In the genomic region with DNA sequence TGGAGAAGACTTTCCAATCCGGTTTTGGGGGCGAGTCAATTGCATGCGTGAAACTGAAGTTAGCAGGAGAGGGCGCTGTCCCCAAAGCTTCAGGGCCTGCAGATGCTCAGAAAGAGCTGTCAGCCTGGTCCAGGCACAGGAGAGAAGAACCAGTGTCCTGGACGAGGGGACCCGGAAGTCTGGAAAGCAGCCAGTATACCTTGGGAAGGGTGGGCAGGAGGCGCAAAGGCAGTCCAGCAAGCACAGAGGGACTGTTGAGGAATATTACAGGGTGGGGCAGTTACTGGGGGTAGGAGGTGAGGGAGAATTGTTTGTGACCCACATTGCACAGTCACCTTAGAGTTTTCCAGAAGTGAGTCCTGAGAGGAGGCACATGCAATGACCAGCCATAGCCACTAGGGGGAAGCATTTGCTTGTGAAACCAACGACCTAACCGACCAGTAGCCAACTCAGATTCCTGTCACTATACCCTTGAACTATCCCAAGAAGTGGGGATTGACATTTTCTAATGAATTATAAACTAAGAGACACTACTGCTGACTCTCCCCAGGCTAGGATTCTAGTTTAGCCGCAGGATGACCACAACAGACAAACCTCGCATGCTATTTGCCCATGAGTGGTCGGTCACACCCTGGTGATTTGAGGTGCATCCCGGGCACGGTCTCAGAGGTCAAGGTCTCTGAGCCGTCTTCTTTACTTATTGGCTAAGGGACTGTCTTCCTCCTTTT, we compare ENCODE assay signal across 8 cellular contexts.
DNase-seq lines count a peak whose midpoint lies in the region; ATAC-seq lines count a peak whose summit lies in the region.

No MANE protein-coding gene starts in this region.

- no peaks in the 10 kb centered on the region for H3K36me3 Mint-ChIP-seq in effector memory CD8-positive, alpha-beta T cell (ENCODE audit: insufficient read depth)

- no peaks in the 10 kb centered on the region for H3K36me3 ChIP-seq in mesendoderm (ENCODE audit: control insufficient read depth, insufficient read depth, low read length)

- no peak overlapping the region for H3K18ac ChIP-seq in mesendoderm (ENCODE audit: low read length)

- H2BK120ac ChIP-seq in mesendoderm (ENCODE audit: low read depth, low read length), result no peak overlapping the region

- H3K23ac ChIP-seq in mesendoderm (ENCODE audit: low read length), result no peak overlapping the region

- no peaks in the 10 kb centered on the region for H3K79me2 ChIP-seq in mesendoderm (ENCODE audit: control insufficient read depth, insufficient read depth, low read length)

- H3K9ac ChIP-seq in mesendoderm (ENCODE audit: low read length), result peak overlapping the region; percentile 6

- peak overlapping the region; percentile 65 for H3K56ac ChIP-seq in mesendoderm (ENCODE audit: low read length)

- no peak overlapping the region for H2AK5ac ChIP-seq in mesendoderm (ENCODE audit: low read length)

- no peak overlapping the region for H3K4ac ChIP-seq in mesendoderm (ENCODE audit: low read depth, low read length)

- H3K4me1 Mint-ChIP-seq in effector memory CD8-positive, alpha-beta T cell (ENCODE audit: low read depth in 2 of 2), result no peaks in the 10 kb centered on the region

- ATAC-seq in GM19324 (IDR thresholded peaks at IDR 0.05; ENCODE audit: low FRiP score, unreplicated experiment) (peak; percentile 75), HG03378 (IDR thresholded peaks at IDR 0.05; ENCODE audit: unreplicated experiment) (peak; percentile 89)
- peak; percentile 35 for ATAC-seq in effector memory CD8-positive, alpha-beta T cell (replicated peaks)

- no peak overlapping the region for H3K4me3 ChIP-seq in mesendoderm (ENCODE audit: low read length)

- H3K4me1 ChIP-seq in mesendoderm (ENCODE audit: control insufficient read depth, low read depth, low read length), result no peaks in the 10 kb centered on the region

- H2BK5ac ChIP-seq in mesendoderm (ENCODE audit: low read length), result no peak overlapping the region

- no peak overlapping the region for H2BK15ac ChIP-seq in mesendoderm (replicated peaks; ENCODE audit: low read depth)

- H4K5ac ChIP-seq in mesendoderm (ENCODE audit: low read length), result no peak overlapping the region

- no peaks in the 10 kb centered on the region for H3K27me3 Mint-ChIP-seq in effector memory CD8-positive, alpha-beta T cell

- H3K27ac ChIP-seq in mesendoderm (ENCODE audit: low read depth, low read length), result no peak overlapping the region

- H3K4me2 ChIP-seq in mesendoderm (ENCODE audit: low read length), result no peak overlapping the region

- H3K79me1 ChIP-seq in mesendoderm (ENCODE audit: low read length), result no peaks in the 10 kb centered on the region

- WGBS in mesendoderm (ENCODE audit: extremely low coverage, insufficient coverage, low lambda C conversion rate), result no CpG with 5 or more reads among the region's 15 CpGs

- H3K4me3 Mint-ChIP-seq in effector memory CD8-positive, alpha-beta T cell, result no peak overlapping the region

- H3K27me3 ChIP-seq in mesendoderm (ENCODE audit: insufficient read depth, low read length, poor library complexity), result no peaks in the 10 kb centered on the region

- DNase-seq in CD1c-positive myeloid dendritic cell (ENCODE audit: extremely low spot score) (peak; percentile 67), NCI-H460 (ENCODE audit: extremely low read depth, low read depth) (peak; percentile 80), mesendoderm (peak; percentile 88)
- peak; percentile 47 to 50 for DNase-seq in activated CD4-positive, alpha-beta T cell treated with anti-CD3 and anti-CD28 coated beads, Interleukin-2, amount 50 U/mL, for 4 hours
- peak; percentile 34 to 41 (median 38) for DNase-seq in effector memory CD8-positive, alpha-beta T cell
- DNase-seq in stimulated activated CD8-positive, alpha-beta memory T cell treated with anti-CD3 and anti-CD28 coated beads, Interleukin-4, amount 100 ng/mL, for 1 hour (ENCODE audit: low read depth in 2 of 2, low spot score in 1 of 2), result peak; percentile 12 to 29

- no peak overlapping the region for H3K27ac Mint-ChIP-seq in effector memory CD8-positive, alpha-beta T cell

- no peak overlapping the region for H4K8ac ChIP-seq in mesendoderm (ENCODE audit: low read depth, low read length)

- H3K9me3 Mint-ChIP-seq in effector memory CD8-positive, alpha-beta T cell, result no peaks in the 10 kb centered on the region

Comparison
In these comparisons a context has a peak if more than half of its experiments do, and no peak if none do; other contexts are left out.
1. DNase-seq: peak in every context shown above with its lines; median percentile 88 in mesendoderm; 80 in NCI-H460; 67 in CD1c-positive myeloid dendritic cell; 48 in activated CD4-positive, alpha-beta T cell treated with anti-CD3 and anti-CD28 coated beads, Interleukin-2, amount 50 U/mL, for 4 hours; 38 in effector memory CD8-positive, alpha-beta T cell; 20 in stimulated activated CD8-positive, alpha-beta memory T cell treated with anti-CD3 and anti-CD28 coated beads, Interleukin-4, amount 100 ng/mL, for 1 hour.
2. ATAC-seq: peak in every context shown above with its lines; median percentile 89 in HG03378; 75 in GM19324; 35 in effector memory CD8-positive, alpha-beta T cell.